1 cellular context compared by ENCODE assay signal in genomic region chr19:35247526-35248309, GRCh38.
TF ChIP-seq lines count a peak whose summit lies in the region.

No MANE protein-coding gene starts in this region.

TF ChIP-seq in HepG2, 621 proteins besides CTCF, POLR2A, EP300 and RAD21 (continued from another document):
- TF ChIP-seq ZNF337 (CRISPR knock-in tag; IDR thresholded peaks at IDR 0.05; ENCODE audit: borderline replicate concordance, low read depth), result no peak
- TF ChIP-seq JUNB (CRISPR knock-in tag; IDR thresholded peaks at IDR 0.05; ENCODE audit: borderline replicate concordance), result no peak
- TF ChIP-seq CHD2 (IDR thresholded peaks at IDR 0.05; ENCODE audit: low read depth, low read length), result no peak
- no peak for TF ChIP-seq ZNF468 (CRISPR knock-in tag; IDR thresholded peaks at IDR 0.05)
- TF ChIP-seq JARID2 (CRISPR knock-in tag; IDR thresholded peaks at IDR 0.05; ENCODE audit: insufficient replicate concordance), result peak; percentile 20
- no peak for TF ChIP-seq ZNF589 (CRISPR knock-in tag; conservative IDR thresholded peaks at IDR 0.05)
- peak; percentile 31 for TF ChIP-seq RBM39 (IDR thresholded peaks at IDR 0.05; ENCODE audit: low read depth, low read length, poor library complexity, severe bottlenecking)
- TF ChIP-seq NFKB2 (CRISPR knock-in tag; IDR thresholded peaks at IDR 0.05; ENCODE audit: borderline replicate concordance), result peak; percentile 47; the same call in 1 of the 2 replicates
- TF ChIP-seq HNRNPLL (IDR thresholded peaks at IDR 0.05; ENCODE audit: low read depth, low read length, poor library complexity, severe bottlenecking), result peak; percentile 42
- peak; percentile 26; the same call in 1 of the 2 replicates for TF ChIP-seq ZMYM4 (CRISPR knock-in tag; IDR thresholded peaks at IDR 0.05)
- no peak for TF ChIP-seq ZNF660 (CRISPR knock-in tag; IDR thresholded peaks at IDR 0.05; ENCODE audit: borderline replicate concordance, low read depth)
- TF ChIP-seq, protein P1, sequence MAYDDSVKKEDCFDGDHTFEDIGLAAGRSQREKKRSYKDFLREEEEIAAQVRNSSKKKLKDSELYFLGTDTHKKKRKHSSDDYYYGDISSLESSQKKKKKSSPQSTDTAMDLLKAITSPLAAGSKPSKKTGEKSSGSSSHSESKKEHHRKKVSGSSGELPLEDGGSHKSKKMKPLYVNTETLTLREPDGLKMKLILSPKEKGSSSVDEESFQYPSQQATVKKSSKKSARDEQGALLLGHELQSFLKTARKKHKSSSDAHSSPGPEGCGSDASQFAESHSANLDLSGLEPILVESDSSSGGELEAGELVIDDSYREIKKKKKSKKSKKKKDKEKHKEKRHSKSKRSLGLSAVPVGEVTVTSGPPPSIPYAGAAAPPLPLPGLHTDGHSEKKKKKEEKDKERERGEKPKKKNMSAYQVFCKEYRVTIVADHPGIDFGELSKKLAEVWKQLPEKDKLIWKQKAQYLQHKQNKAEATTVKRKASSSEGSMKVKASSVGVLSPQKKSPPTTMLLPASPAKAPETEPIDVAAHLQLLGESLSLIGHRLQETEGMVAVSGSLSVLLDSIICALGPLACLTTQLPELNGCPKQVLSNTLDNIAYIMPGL (CRISPR knock-in tag; IDR thresholded peaks at IDR 0.05; ENCODE audit: borderline replicate concordance in 1 of 2, low read depth in 1 of 2), result peak in 1 of 2 experiments; percentile 57; a peak in 3 of 4 replicates
- TF ChIP-seq, protein P2, sequence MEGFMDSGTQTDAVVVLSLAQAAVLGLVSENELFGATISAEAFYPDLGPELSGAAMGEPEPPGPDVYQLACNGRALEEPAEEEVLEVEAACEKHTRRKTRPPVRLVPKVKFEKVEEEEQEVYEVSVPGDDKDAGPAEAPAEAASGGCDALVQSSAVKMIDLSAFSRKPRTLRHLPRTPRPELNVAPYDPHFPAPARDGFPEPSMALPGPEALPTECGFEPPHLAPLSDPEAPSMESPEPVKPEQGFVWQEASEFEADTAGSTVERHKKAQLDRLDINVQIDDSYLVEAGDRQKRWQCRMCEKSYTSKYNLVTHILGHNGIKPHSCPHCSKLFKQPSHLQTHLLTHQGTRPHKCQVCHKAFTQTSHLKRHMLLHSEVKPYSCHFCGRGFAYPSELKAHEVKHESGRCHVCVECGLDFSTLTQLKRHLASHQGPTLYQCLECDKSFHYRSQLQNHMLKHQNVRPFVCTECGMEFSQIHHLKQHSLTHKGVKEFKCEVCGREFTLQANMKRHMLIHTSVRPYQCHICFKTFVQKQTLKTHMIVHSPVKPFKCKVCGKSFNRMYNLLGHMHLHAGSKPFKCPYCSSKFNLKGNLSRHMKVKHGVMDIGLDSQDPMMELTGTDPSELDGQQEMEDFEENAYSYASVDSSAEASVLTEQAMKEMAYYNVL (CRISPR knock-in tag; IDR thresholded peaks at IDR 0.05; ENCODE audit: borderline replicate concordance), result no peak
- peak; percentile 85 for TF ChIP-seq PATZ1 (CRISPR knock-in tag; IDR thresholded peaks at IDR 0.05)
- peak; percentile 73; the same call in 1 of the 2 replicates for TF ChIP-seq ZSCAN20 (CRISPR knock-in tag; IDR thresholded peaks at IDR 0.05; ENCODE audit: borderline replicate concordance)
- TF ChIP-seq ATF7-NPFF (CRISPR knock-in tag; IDR thresholded peaks at IDR 0.05; ENCODE audit: low read depth), result peak; percentile 49
- TF ChIP-seq PHF21A (CRISPR knock-in tag; IDR thresholded peaks at IDR 0.05), result peak; percentile 70
- 0 out of 2 replicates have a peak, but pooled peaks have one; percentile 4 for TF ChIP-seq RELA (CRISPR knock-in tag; IDR thresholded peaks at IDR 0.05)
- 0 out of 2 replicates have a peak, but pooled peaks have one; percentile 39 for TF ChIP-seq SALL2 (CRISPR knock-in tag; IDR thresholded peaks at IDR 0.05)
- TF ChIP-seq, protein P3, sequence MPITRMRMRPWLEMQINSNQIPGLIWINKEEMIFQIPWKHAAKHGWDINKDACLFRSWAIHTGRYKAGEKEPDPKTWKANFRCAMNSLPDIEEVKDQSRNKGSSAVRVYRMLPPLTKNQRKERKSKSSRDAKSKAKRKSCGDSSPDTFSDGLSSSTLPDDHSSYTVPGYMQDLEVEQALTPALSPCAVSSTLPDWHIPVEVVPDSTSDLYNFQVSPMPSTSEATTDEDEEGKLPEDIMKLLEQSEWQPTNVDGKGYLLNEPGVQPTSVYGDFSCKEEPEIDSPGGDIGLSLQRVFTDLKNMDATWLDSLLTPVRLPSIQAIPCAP (CRISPR knock-in tag; IDR thresholded peaks at IDR 0.05; ENCODE audit: low read depth), result 0 out of 2 replicates have a peak, but pooled peaks have one; percentile 34
- peak; percentile 23; the same call in 1 of the 2 replicates for TF ChIP-seq ZMYM2 (CRISPR knock-in tag; IDR thresholded peaks at IDR 0.05)
- TF ChIP-seq ZNF788 (CRISPR knock-in tag; IDR thresholded peaks at IDR 0.05; ENCODE audit: borderline replicate concordance), result peak; percentile 80; the same call in 1 of the 2 replicates
- TF ChIP-seq, protein P4, sequence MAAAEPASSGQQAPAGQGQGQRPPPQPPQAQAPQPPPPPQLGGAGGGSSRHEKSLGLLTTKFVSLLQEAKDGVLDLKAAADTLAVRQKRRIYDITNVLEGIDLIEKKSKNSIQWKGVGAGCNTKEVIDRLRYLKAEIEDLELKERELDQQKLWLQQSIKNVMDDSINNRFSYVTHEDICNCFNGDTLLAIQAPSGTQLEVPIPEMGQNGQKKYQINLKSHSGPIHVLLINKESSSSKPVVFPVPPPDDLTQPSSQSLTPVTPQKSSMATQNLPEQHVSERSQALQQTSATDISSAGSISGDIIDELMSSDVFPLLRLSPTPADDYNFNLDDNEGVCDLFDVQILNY (CRISPR knock-in tag; conservative IDR thresholded peaks at IDR 0.05), result no peak
- TF ChIP-seq PHF20 (CRISPR knock-in tag; IDR thresholded peaks at IDR 0.05), result no peak
- peak; percentile 23; the same call in 1 of the 2 replicates for TF ChIP-seq IRF2 (CRISPR knock-in tag; IDR thresholded peaks at IDR 0.05)
- peak; percentile 75; the same call in 2 of the 3 replicates for TF ChIP-seq MXI1 (IDR thresholded peaks at IDR 0.05; ENCODE audit: borderline replicate concordance, low read depth, low read length)
- 0 out of 2 replicates have a peak, but pooled peaks have one; percentile 20 for TF ChIP-seq REL (CRISPR knock-in tag; conservative IDR thresholded peaks at IDR 0.05)
- TF ChIP-seq MLLT10 (CRISPR knock-in tag; IDR thresholded peaks at IDR 0.05), result no peak
- TF ChIP-seq ZNF607 (CRISPR knock-in tag; IDR thresholded peaks at IDR 0.05; ENCODE audit: borderline replicate concordance), result peak; percentile 17; the same call in 1 of the 2 replicates
- no peak for TF ChIP-seq FOSL2 (CRISPR knock-in tag; IDR thresholded peaks at IDR 0.05)
- TF ChIP-seq HNRNPH1 (optimal IDR thresholded peaks at IDR 0.05; ENCODE audit: low read depth, low read length), result no peak
